Comparison of ENCODE assay signal across 1 cellular context in genomic region chr19:16062789-16063188, GRCh38.
TF ChIP-seq lines count a peak whose summit lies in the region.

No MANE protein-coding gene starts in this region.

TF ChIP-seq in GM12878, 131 proteins besides CTCF, POLR2A, EP300 and RAD21 (continues in another document):
- TF ChIP-seq HDGF (IDR thresholded peaks at IDR 0.05) (no peak), MTA2 (IDR thresholded peaks at IDR 0.05; ENCODE audit: low read depth) (0 out of 2 replicates have a peak, but pooled peaks have one; percentile 12), ZNF217 (IDR thresholded peaks at IDR 0.05) (no peak), BACH1 (IDR thresholded peaks at IDR 0.05; ENCODE audit: borderline replicate concordance) (no peak), TARDBP (IDR thresholded peaks at IDR 0.05; ENCODE audit: borderline replicate concordance) (no peak), ZZZ3 (IDR thresholded peaks at IDR 0.05; ENCODE audit: control insufficient read depth, insufficient read length, low read depth) (no peak), CHD4 (IDR thresholded peaks at IDR 0.05) (no peak), GABPA (IDR thresholded peaks at IDR 0.05; ENCODE audit: low read depth) (no peak), SREBF1 (IDR thresholded peaks at IDR 0.05; ENCODE audit: low read length) (no peak), ASH2L (IDR thresholded peaks at IDR 0.05; ENCODE audit: borderline replicate concordance, low read depth) (no peak), JUNB (IDR thresholded peaks at IDR 0.05) (no peak), REST (IDR thresholded peaks at IDR 0.05; ENCODE audit: low read depth, low read length) (no peak), E2F8 (IDR thresholded peaks at IDR 0.05; ENCODE audit: low read depth, partially characterized antibody) (no peak), PAX5 (IDR thresholded peaks at IDR 0.05; ENCODE audit: borderline replicate concordance, low read depth, low read length) (no peak), TCF12 (IDR thresholded peaks at IDR 0.05; ENCODE audit: low read depth, low read length) (0 out of 2 replicates have a peak, but pooled peaks have one; percentile 23), SMARCA5 (IDR thresholded peaks at IDR 0.05) (peak; percentile 47; the same call in 1 of the 2 replicates), BHLHE40 (IDR thresholded peaks at IDR 0.05; ENCODE audit: borderline replicate concordance in 1 of 2, low read depth in 2 of 2, low read length in 1 of 2) (no peak), ZNF384 (IDR thresholded peaks at IDR 0.05; ENCODE audit: borderline replicate concordance, low read depth, low read length) (no peak), STAT1 (conservative IDR thresholded peaks at IDR 0.05) (no peak), IKZF1 (conservative IDR thresholded peaks at IDR 0.05) (peak; percentile 56), ZNF687 (IDR thresholded peaks at IDR 0.05) (no peak), SIN3A (IDR thresholded peaks at IDR 0.05; ENCODE audit: low read depth, low read length) (no peak), CEBPZ (IDR thresholded peaks at IDR 0.05; ENCODE audit: low read depth, low read length) (no peak), EZH2 (IDR thresholded peaks at IDR 0.05; ENCODE audit: borderline replicate concordance, control insufficient read depth, low read depth, low read length) (no peak), POU2F2 (IDR thresholded peaks at IDR 0.05; ENCODE audit: borderline replicate concordance, low read depth, low read length) (0 out of 3 replicates have a peak, but pooled peaks have one; percentile 38), SMC3 (IDR thresholded peaks at IDR 0.05; ENCODE audit: borderline replicate concordance, low read length) (no peak), STAT3 (IDR thresholded peaks at IDR 0.05; ENCODE audit: low read depth, low read length) (no peak), SIX5 (IDR thresholded peaks at IDR 0.05; ENCODE audit: low read depth, low read length, severe bottlenecking) (no peak), IKZF2 (IDR thresholded peaks at IDR 0.05) (peak; percentile 47 to 61), RCOR1 (conservative IDR thresholded peaks at IDR 0.05; ENCODE audit: low read depth, low read length) (no peak), POLR2AphosphoS5 (IDR thresholded peaks at IDR 0.05; ENCODE audit: low read length) (no peak), DPF2 (IDR thresholded peaks at IDR 0.05) (0 out of 2 replicates have a peak, but pooled peaks have one; percentile 15), PKNOX1 (IDR thresholded peaks at IDR 0.05) (no peak), WRNIP1 (IDR thresholded peaks at IDR 0.05; ENCODE audit: borderline replicate concordance, low read depth, low read length) (no peak), YY1 (IDR thresholded peaks at IDR 0.05; ENCODE audit: low read depth, low read length) (peak; percentile 42; the same call in 1 of the 2 replicates), KAT2A (conservative IDR thresholded peaks at IDR 0.05; ENCODE audit: control insufficient read depth, low read depth, low read length) (no peak), PRDM15 (CRISPR knock-in tag; IDR thresholded peaks at IDR 0.05) (no peak), ZNF24 (IDR thresholded peaks at IDR 0.05) (no peak), SKIL (IDR thresholded peaks at IDR 0.05; ENCODE audit: low read depth, poor library complexity, severe bottlenecking) (no peak), MEF2A (IDR thresholded peaks at IDR 0.05; ENCODE audit: insufficient read depth, low read depth, low read length) (no peak)
